ENCODE assay signal across 33 cellular contexts in the genomic region with DNA sequence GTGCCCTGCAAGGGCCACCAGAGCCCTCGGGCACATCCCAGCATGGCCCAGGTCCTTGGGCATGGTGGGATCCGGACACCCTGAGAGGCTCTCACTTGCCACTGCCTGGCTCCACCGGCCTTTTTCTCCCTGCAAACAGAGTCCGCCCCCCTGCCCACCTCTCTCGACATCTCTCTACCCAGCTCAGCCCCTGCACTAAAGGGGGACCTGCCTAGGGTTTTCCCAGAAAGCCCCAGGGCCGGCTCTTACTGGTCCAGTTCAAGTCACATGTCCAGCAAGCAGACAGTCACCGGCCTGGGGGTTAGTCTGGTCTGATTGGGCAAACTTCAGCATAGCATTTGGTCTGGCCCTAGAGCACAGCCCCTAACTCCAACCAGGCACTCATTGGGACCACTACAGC.
"Had no signal": no experiment of that assay in that cellular context is flagged by ENCODE, and none has a peak within 500 bp of the region (broad histone marks: within the 10 kb centered on the region; RNA-seq: fewer than 3 reads in every experiment).

No MANE protein-coding gene starts in this region.

- H3K27ac ChIP-seq: ascending aorta, breast epithelium, cardiac muscle cell, colonic mucosa, epithelial cell of prostate, esophagus squamous epithelium, gastroesophageal sphincter, WERI-Rb-1 had no signal

- H3K36me3 ChIP-seq: breast epithelium had no signal

- DNase-seq: activated B cell treated with CpG ODN at 0.5 μM for 24 hours; activated CD4-positive, alpha-beta memory T cell treated with anti-CD3 and anti-CD28 coated beads for 36 hours; activated CD4-positive, alpha-beta T cell treated with anti-CD3 and anti-CD28 coated beads for 48 hours; activated CD8-positive, alpha-beta memory T cell treated with anti-CD3 and anti-CD28 coated beads, Interleukin-2, amount 10 ng/mL, durations not matched to agents 7 days and 5 days; activated CD8-positive, alpha-beta memory T cell treated with anti-CD3 and anti-CD28 coated beads, Interleukin-2, amount 50 U/mL, for 4 hours; activated CD8-positive, alpha-beta T cell treated with anti-CD3 and anti-CD28 coated beads, Interleukin-2, amount 10 ng/mL, durations not matched to agents 7 days and 5 days; activated gamma-delta T cell; activated naive CD4-positive, alpha-beta T cell; activated naive CD4-positive, alpha-beta T cell treated with anti-CD3 and anti-CD28 coated beads, Interleukin-2, amount 10 ng/mL, durations not matched to agents 7 days and 5 days; activated naive CD8-positive, alpha-beta T cell treated with anti-CD3 and anti-CD28 coated beads, Interleukin-2, amount 10 ng/mL, durations not matched to agents 7 days and 5 days; activated T-cell treated with anti-CD3 and anti-CD28 coated beads, Interleukin-2, amount 50 U/mL, for 1 hour; activated T-cell treated with anti-CD3 and anti-CD28 coated beads, Interleukin-2, amount 50 U/mL, for 48 hours; central memory CD4-positive, alpha-beta T cell; cerebellar nuclear complex; colonic mucosa; effector CD8-positive, alpha-beta T cell; esophagus squamous epithelium; foreskin melanocyte; T-helper 1 cell; T-helper 17 cell; T1000; WERI-Rb-1 had no signal

- H3K4me1 Mint-ChIP-seq: activated B cell treated with CpG ODN at 0.5 μM for 24 hours; activated CD8-positive, alpha-beta memory T cell treated with anti-CD3 and anti-CD28 coated beads, Interleukin-2, amount 10 ng/mL, durations not matched to agents 7 days and 5 days; activated naive CD4-positive, alpha-beta T cell treated with anti-CD3 and anti-CD28 coated beads, Interleukin-2, amount 10 ng/mL, durations not matched to agents 7 days and 5 days; activated naive CD8-positive, alpha-beta T cell treated with anti-CD3 and anti-CD28 coated beads, Interleukin-2, amount 10 ng/mL, durations not matched to agents 7 days and 5 days; brain had no signal

- H3K4me1 ChIP-seq: ascending aorta, colonic mucosa, esophagus squamous epithelium, gastroesophageal sphincter had no signal

- H3K27me3 ChIP-seq: ascending aorta, breast epithelium, cardiac muscle cell, colonic mucosa, esophagus squamous epithelium, gastroesophageal sphincter had no signal

- H3K4me3 Mint-ChIP-seq: activated B cell treated with CpG ODN at 0.5 μM for 24 hours; activated CD4-positive, alpha-beta memory T cell treated with anti-CD3 and anti-CD28 coated beads for 36 hours; activated CD8-positive, alpha-beta memory T cell treated with anti-CD3 and anti-CD28 coated beads, Interleukin-2, amount 10 ng/mL, durations not matched to agents 7 days and 5 days; activated CD8-positive, alpha-beta T cell treated with anti-CD3 and anti-CD28 coated beads, Interleukin-2, amount 10 ng/mL, durations not matched to agents 7 days and 5 days; activated naive CD4-positive, alpha-beta T cell treated with anti-CD3 and anti-CD28 coated beads, Interleukin-2, amount 10 ng/mL, durations not matched to agents 7 days and 5 days; activated naive CD8-positive, alpha-beta T cell treated with anti-CD3 and anti-CD28 coated beads, Interleukin-2, amount 10 ng/mL, durations not matched to agents 7 days and 5 days; activated T-helper 1 cell treated with anti-CD3 and anti-CD28 coated beads, Interleukin-12 subunit alpha, Interleukin-12 subunit beta, Interleukin-2, Interleukin-4 antibody, amounts not matched to agents 30 ng/mL and 10 ng/mL and 1 ng/mL, durations not matched to agents 14 hours and 24 hours and 36 hours; brain; T-helper 17 cell; T-helper 2 cell treated with Interferon-gamma antibody and Interleukin-4, amounts not matched to agents 5 μg/mL and 100 μg/mL, for 36 hours had no signal

- H3K4me3 ChIP-seq: ascending aorta, breast epithelium, cardiac muscle cell, colonic mucosa, esophagus squamous epithelium, gastroesophageal sphincter had no signal

- H3K27ac Mint-ChIP-seq: activated B cell treated with CpG ODN at 0.5 μM for 24 hours; activated CD4-positive, alpha-beta memory T cell treated with anti-CD3 and anti-CD28 coated beads for 36 hours; activated CD8-positive, alpha-beta memory T cell treated with anti-CD3 and anti-CD28 coated beads, Interleukin-2, amount 10 ng/mL, durations not matched to agents 7 days and 5 days; activated CD8-positive, alpha-beta T cell treated with anti-CD3 and anti-CD28 coated beads, Interleukin-2, amount 10 ng/mL, durations not matched to agents 7 days and 5 days; activated naive CD4-positive, alpha-beta T cell treated with anti-CD3 and anti-CD28 coated beads, Interleukin-2, amount 50 U/mL, for 72 hours; activated naive CD8-positive, alpha-beta T cell treated with anti-CD3 and anti-CD28 coated beads, Interleukin-2, amount 10 ng/mL, durations not matched to agents 7 days and 5 days; activated T-helper 2 cell treated with anti-CD3 and anti-CD28 coated beads, Interferon-gamma antibody, Interleukin-2, Interleukin-4, amounts not matched to agents 10 μg/mL and 5 μg/mL and 100 μg/mL, durations not matched to agents 14 hours and 24 hours and 36 hours; T-helper 17 cell; T-helper 2 cell treated with Interferon-gamma antibody and Interleukin-4, amounts not matched to agents 5 μg/mL and 100 μg/mL, for 36 hours had no signal

- H3K9me3 Mint-ChIP-seq: activated B cell treated with CpG ODN at 0.5 μM for 24 hours; activated CD4-positive, alpha-beta memory T cell treated with anti-CD3 and anti-CD28 coated beads for 36 hours; activated naive CD4-positive, alpha-beta T cell treated with anti-CD3 and anti-CD28 coated beads, Interleukin-2, amount 10 ng/mL, durations not matched to agents 7 days and 5 days; activated naive CD4-positive, alpha-beta T cell treated with anti-CD3 and anti-CD28 coated beads, Interleukin-2, amount 50 U/mL, for 72 hours; activated naive CD8-positive, alpha-beta T cell treated with anti-CD3 and anti-CD28 coated beads, Interleukin-2, amount 10 ng/mL, durations not matched to agents 7 days and 5 days; activated T-helper 1 cell treated with anti-CD3 and anti-CD28 coated beads, Interleukin-12 subunit alpha, Interleukin-12 subunit beta, Interleukin-2, Interleukin-4 antibody, amounts not matched to agents 30 ng/mL and 10 ng/mL and 1 ng/mL, durations not matched to agents 14 hours and 24 hours and 36 hours; activated T-helper 2 cell treated with anti-CD3 and anti-CD28 coated beads, Interferon-gamma antibody, Interleukin-2, Interleukin-4, amounts not matched to agents 10 μg/mL and 5 μg/mL and 100 μg/mL, durations not matched to agents 14 hours and 24 hours and 36 hours; T-helper 2 cell treated with Interferon-gamma antibody and Interleukin-4, amounts not matched to agents 5 μg/mL and 100 μg/mL, for 36 hours had no signal

- H3K27me3 Mint-ChIP-seq: activated B cell treated with CpG ODN at 0.5 μM for 24 hours; activated CD4-positive, alpha-beta memory T cell treated with anti-CD3 and anti-CD28 coated beads for 36 hours; activated CD8-positive, alpha-beta memory T cell treated with anti-CD3 and anti-CD28 coated beads, Interleukin-2, amount 10 ng/mL, durations not matched to agents 7 days and 5 days; activated naive CD4-positive, alpha-beta T cell treated with anti-CD3 and anti-CD28 coated beads, Interleukin-2, amount 10 ng/mL, durations not matched to agents 7 days and 5 days; activated naive CD8-positive, alpha-beta T cell treated with anti-CD3 and anti-CD28 coated beads, Interleukin-2, amount 10 ng/mL, durations not matched to agents 7 days and 5 days; brain; T-helper 17 cell had no signal

- ATAC-seq: activated CD4-positive, CD25-positive, alpha-beta regulatory T cell treated with anti-CD3 and anti-CD28 coated beads, Interleukin-2, amount 50 U/mL, for 24 hours; activated CD8-positive, alpha-beta memory T cell treated with anti-CD3 and anti-CD28 coated beads, Interleukin-2, amount 10 ng/mL, durations not matched to agents 7 days and 5 days; activated CD8-positive, alpha-beta T cell treated with anti-CD3 and anti-CD28 coated beads, Interleukin-2, amount 10 ng/mL, durations not matched to agents 7 days and 5 days; activated naive CD4-positive, alpha-beta T cell treated with anti-CD3 and anti-CD28 coated beads, Interleukin-2, amount 50 U/mL, for 72 hours; gastroesophageal sphincter; T-helper 17 cell had no signal

- H3K9me3 ChIP-seq: ascending aorta, breast epithelium, colonic mucosa, esophagus squamous epithelium, gastroesophageal sphincter had no signal
